In genomic region chr20:58890454-58891075, GRCh38 we compare ENCODE assay signal across 8 cellular contexts. TPM values are rescaled to one million over a fixed set of nuclear protein-coding genes. Genes with fewer than 3 reads are reported as not detected.
DNase-seq lines count a peak whose midpoint lies in the region; ATAC-seq and TF ChIP-seq lines count a peak whose summit lies in the region.

No MANE protein-coding gene starts in this region.

- H3K27me3 ChIP-seq in IMR-90 (ENCODE audit: control insufficient read depth, insufficient read depth, low read length) = peaks cover 2% of the 10 kb centered on the region; the same call in 1 of the 2 replicates
- H3K27me3 ChIP-seq in neural cell (ENCODE audit: insufficient read depth, low read depth, low read length) = no peaks in the 10 kb centered on the region

- POLR2A ChIA-PET in AG04449 (lab: Yijun Ruan, JAX) (interaction anchor here (0.6 to 1.6 kb wide), 9 partner anchors 7 to 197 kb away, joined by 3 to 13 read pairs (median 3); partner anchors contain the start of gene ATP5F1E), IMR-90 (lab: Charles Lee; ENCODE audit: unreplicated experiment) (no interaction called here)

- intact Hi-C loops in IMR-90 (cut with micrococcal nuclease) = loop anchor here (5.0 kb wide), 1 partner anchor 142 kb away; the partner anchor contains the start of gene ATP5F1E

- no peak for TF ChIP-seq CTCF in AG04449 (IDR thresholded peaks at IDR 0.05; ENCODE audit: insufficient read depth, low read length, missing control alignments)
- TF ChIP-seq CTCF in IMR-90 (conservative IDR thresholded peaks at IDR 0.05; ENCODE audit: low read depth, low read length) = no peak
- no peak for TF ChIP-seq CTCF in fibroblast of the aortic adventitia (IDR thresholded peaks at IDR 0.05; ENCODE audit: insufficient read depth, low read length)
- no peak for TF ChIP-seq CTCF in neural cell (IDR thresholded peaks at IDR 0.05; ENCODE audit: poor library complexity, severe bottlenecking)

- H2AK5ac ChIP-seq in IMR-90 (ENCODE audit: low read depth, low read length) = peak overlapping the region; percentile 71; the same call in 1 of the 2 replicates

- H4K91ac ChIP-seq in IMR-90 (ENCODE audit: insufficient read depth, low read depth, low read length) = peak overlapping the region; percentile 72

- H3K4ac ChIP-seq in IMR-90 (ENCODE audit: low read depth, low read length) = peak overlapping the region; percentile 97

- H3K9me3 ChIP-seq in IMR-90 (ENCODE audit: control insufficient read depth, insufficient read depth, low read length) = no peaks in the 10 kb centered on the region
- H3K9me3 ChIP-seq in neural cell (ENCODE audit: low read length) = no peaks in the 10 kb centered on the region

- peak overlapping the region; percentile 90 to 92 for H3K4me3 Mint-ChIP-seq in stimulated activated naive CD8-positive, alpha-beta T cell treated with anti-CD3 and anti-CD28 coated beads, Interleukin-15, amount 100 ng/mL, for 72 hours

- H3K4me3 ChIP-seq in AG04449 (ENCODE audit: low read depth, low read length) (peak overlapping the region; percentile 71), IMR-90 (ENCODE audit: insufficient read depth, low read depth, low read length) (peak overlapping the region; percentile 100), fibroblast of the aortic adventitia (ENCODE audit: low read depth, low read length) (peak overlapping the region; percentile 84), neural cell (ENCODE audit: low read length) (peak overlapping the region; percentile 78)

- dilution Hi-C loops in IMR-90 (cut with HindIII; ENCODE audit: low sequenced_read_pairs, unreplicated experiment) = no loop called here

- H3K9ac ChIP-seq in IMR-90 (ENCODE audit: low read depth, low read length) = peak overlapping the region; percentile 98
- peak overlapping the region; percentile 100 for H3K9ac ChIP-seq in neural cell (ENCODE audit: low read length)

- peak overlapping the region; percentile 30 to 89 for H4K8ac ChIP-seq in IMR-90 (ENCODE audit: low read depth in 2 of 2, low read length in 2 of 2)

- peaks cover 29% of the 10 kb centered on the region for H4K20me1 ChIP-seq in IMR-90 (ENCODE audit: insufficient read depth, low read length)
- H4K20me1 ChIP-seq in neural cell (ENCODE audit: insufficient read depth) = no peaks in the 10 kb centered on the region

- no peaks in the 10 kb centered on the region for H3K9me3 Mint-ChIP-seq in stimulated activated naive CD8-positive, alpha-beta T cell treated with anti-CD3 and anti-CD28 coated beads, Interleukin-15, amount 100 ng/mL, for 72 hours

- H3K36me3 ChIP-seq in IMR-90 (ENCODE audit: control insufficient read depth, insufficient read depth, low read length) = no peaks in the 10 kb centered on the region
- H3K36me3 ChIP-seq in neural cell (ENCODE audit: insufficient read depth, low read length) = no peaks in the 10 kb centered on the region

- H3F3A ChIP-seq in neural cell (ENCODE audit: insufficient read depth, low read length, poor library complexity, severe bottlenecking) = no peaks in the 10 kb centered on the region

- WGBS in IMR-90 (ENCODE audit: extremely low coverage in 2 of 2, insufficient read length in 1 of 2), 2 experiments = 1% methylated on average over 15 of the region's 69 CpGs; no CpG with 5 or more reads in 1 of the 2 experiments

- peak overlapping the region; percentile 82 for H3K56ac ChIP-seq in IMR-90 (ENCODE audit: extremely low read depth, insufficient read depth, low read length)

- no peaks in the 10 kb centered on the region for H3K27me3 Mint-ChIP-seq in stimulated activated naive CD8-positive, alpha-beta T cell treated with anti-CD3 and anti-CD28 coated beads, Interleukin-15, amount 100 ng/mL, for 72 hours

- H3K18ac ChIP-seq in IMR-90 (ENCODE audit: low read depth, low read length) = peak overlapping the region; percentile 86

- H2BK5ac ChIP-seq in IMR-90 (ENCODE audit: low read depth, low read length, poor library complexity, severe bottlenecking) = peak overlapping the region; percentile 75

- H2BK20ac ChIP-seq in IMR-90 (ENCODE audit: low read depth, low read length) = no peak overlapping the region; the same call in 1 of the 2 replicates

- H2AFZ ChIP-seq in IMR-90 (replicated peaks; ENCODE audit: low read length, poor library complexity) = peak overlapping the region; percentile 92
- H2AFZ ChIP-seq in neural cell (ENCODE audit: low read depth, low read length) = no peak overlapping the region

- H2BK120ac ChIP-seq in IMR-90 (ENCODE audit: low read depth, low read length) = peak overlapping the region; percentile 65; the same call in 1 of the 2 replicates

- H3K9me2 ChIP-seq in neural cell (ENCODE audit: insufficient read depth, low read length) = no peaks in the 10 kb centered on the region

- CTCF ChIA-PET in AG04449 (lab: Yijun Ruan, JAX) = interaction anchor here (1.3 kb wide), 1 partner anchor 20 kb away, joined by 4 read pairs; no protein-coding TSS in a partner anchor
- CTCF ChIA-PET in IMR-90 (lab: Yijun Ruan, JAX) = no interaction called here

- H3K79me1 ChIP-seq in IMR-90 (ENCODE audit: low read depth in 1 of 2, low read length in 2 of 2) = peaks cover 0 to 14% of the 10 kb centered on the region in 2 experiments; a peak in 2 of 4 replicates

- peak; percentile 64 for ATAC-seq in IMR-90 (ENCODE audit: low read depth)
- peak; percentile 44 for ATAC-seq in stimulated activated naive CD8-positive, alpha-beta T cell treated with anti-CD3 and anti-CD28 coated beads, Interleukin-15, amount 100 ng/mL, for 72 hours

- no peaks in the 10 kb centered on the region for H3K9me1 ChIP-seq in IMR-90 (ENCODE audit: insufficient read depth, low read length)

- H3K27ac Mint-ChIP-seq in stimulated activated naive CD8-positive, alpha-beta T cell treated with anti-CD3 and anti-CD28 coated beads, Interleukin-15, amount 100 ng/mL, for 72 hours = peak overlapping the region; percentile 96 to 99

- H2BK15ac ChIP-seq in IMR-90 (ENCODE audit: low read depth, low read length) = no peak overlapping the region

- TF ChIP-seq RAD21 in IMR-90 (IDR thresholded peaks at IDR 0.05; ENCODE audit: low read length) (no peak), neural cell (conservative IDR thresholded peaks at IDR 0.05) (peak; percentile 14)

- H3K14ac ChIP-seq in IMR-90 (replicated peaks; ENCODE audit: low read depth, low read length) = peak overlapping the region; percentile 91

- no TSS peak for BruUV-seq in IMR-90 (replicated peaks; lab: Mats Ljungman, UMichigan)

- H2AK9ac ChIP-seq in IMR-90 (replicated peaks; ENCODE audit: low read depth, low read length, poor library complexity) = peak overlapping the region; percentile 62

- peaks cover 3% of the 10 kb centered on the region for H3K4me1 ChIP-seq in IMR-90 (ENCODE audit: control insufficient read depth, insufficient read depth, low read length)

- H3K79me2 ChIP-seq in neural cell (replicated peaks; ENCODE audit: insufficient read depth, low read length) = peaks cover 31% of the 10 kb centered on the region

- peaks cover 48% of the 10 kb centered on the region for H3K4me1 Mint-ChIP-seq in stimulated activated naive CD8-positive, alpha-beta T cell treated with anti-CD3 and anti-CD28 coated beads, Interleukin-15, amount 100 ng/mL, for 72 hours

- DNase-seq in AG04449 (ENCODE audit: low read depth, low spot score) = no peak
- peak; percentile 77 for DNase-seq in IMR-90
- peak; percentile 71 for DNase-seq in RPMI8226
- DNase-seq in activated effector memory CD4-positive, alpha-beta T cell treated with anti-CD3 and anti-CD28 coated beads, Interleukin-2, amount 50 U/mL, for 16 hours = peak; percentile 87
- DNase-seq in fibroblast of the aortic adventitia (ENCODE audit: low read depth) = peak; percentile 77
- DNase-seq in stimulated activated naive CD8-positive, alpha-beta T cell treated with anti-CD3 and anti-CD28 coated beads, Interleukin-15, amount 100 ng/mL, for 72 hours = peak; percentile 70 to 73

- H3K4me2 ChIP-seq in IMR-90 (ENCODE audit: low read depth, low read length) (peak overlapping the region; percentile 92), neural cell (ENCODE audit: low read length) (peak overlapping the region; percentile 35)

- H4K5ac ChIP-seq in IMR-90 (ENCODE audit: low read depth, low read length) = peak overlapping the region; percentile 66

- H3K27ac ChIP-seq in IMR-90 (ENCODE audit: insufficient read depth, low read length) (peak overlapping the region; percentile 91), neural cell (ENCODE audit: low read length) (peak overlapping the region; percentile 80)

- TF ChIP-seq POLR2A in GM19193 (IDR thresholded peaks at IDR 0.05; ENCODE audit: extremely low read depth, insufficient read depth, insufficient read length) (peak; percentile 56), IMR-90 (IDR thresholded peaks at IDR 0.05; ENCODE audit: low read depth, low read length) (0 out of 2 replicates have a peak, but pooled peaks have one; percentile 12)

- in situ Hi-C loops in IMR-90 (cut with MboI; ENCODE audit: low sequenced_read_pairs) = no loop called here

- peak overlapping the region; percentile 98 for H3K23ac ChIP-seq in IMR-90 (ENCODE audit: low read depth, low read length)

- peak; percentile 40 for TF ChIP-seq EP300 in neural cell (conservative IDR thresholded peaks at IDR 0.05; ENCODE audit: poor library complexity, severe bottlenecking)

TF ChIP-seq in IMR-90, 13 proteins besides CTCF, POLR2A, EP300 and RAD21 (continues in another document):
- TF ChIP-seq MAZ (IDR thresholded peaks at IDR 0.05; ENCODE audit: borderline replicate concordance, low read depth, low read length) (peak; percentile 90), FOS (IDR thresholded peaks at IDR 0.05; ENCODE audit: low read depth, low read length) (no peak), MXI1 (IDR thresholded peaks at IDR 0.05; ENCODE audit: borderline replicate concordance, low read depth, low read length) (peak; percentile 7; the same call in 1 of the 2 replicates)

TF ChIP-seq in neural cell, 6 proteins besides CTCF, POLR2A, EP300 and RAD21 (continues in another document):
- peak; percentile 66 for TF ChIP-seq MXI1 (conservative IDR thresholded peaks at IDR 0.05; ENCODE audit: poor library complexity, severe bottlenecking)

RNA-seq across cellular contexts. Expression of gene GNAS, which starts 38.0 kb away (rescaled TPM):
- total RNA-seq in IMR-90 (2012; rRNA removed) (377 and 397 TPM in 2 replicates), fibroblast of the aortic adventitia (ENCODE audit: low replicate concordance) (417 and 474 TPM in 2 replicates)
- polyA plus RNA-seq in IMR-90 (2012; rRNA removed) (1,064 and 1,356 TPM in 2 replicates), neural cell (958 and 975 TPM in 2 replicates)
- 1,777 and 2,021 TPM in 2 replicates for polyA plus RNA-seq in IMR-90 (2012; cell fraction: cytosol; rRNA removed)
- polyA plus RNA-seq in IMR-90 (2012; cell fraction: nucleus; rRNA removed; ENCODE audit: low replicate concordance) = 1,041 and 1,061 TPM in 2 replicates
- polyA minus RNA-seq in neural cell = 657 and 755 TPM in 2 replicates

RNA-seq across cellular contexts. Expression of gene GNAS-AS1, which starts 39.9 kb away (rescaled TPM):
- 0.54 and 0.83 TPM in 2 replicates for total RNA-seq in IMR-90 (2012; rRNA removed)
- polyA plus RNA-seq in IMR-90 (2012; rRNA removed) = 0.60 and 0.90 TPM in 2 replicates
- 0.57 and 0.74 TPM in 2 replicates for polyA plus RNA-seq in IMR-90 (2012; cell fraction: cytosol; rRNA removed)
- 0.90 and 1.0 TPM in 2 replicates for polyA plus RNA-seq in IMR-90 (2012; cell fraction: nucleus; rRNA removed; ENCODE audit: low replicate concordance)
- total RNA-seq in fibroblast of the aortic adventitia (ENCODE audit: low replicate concordance) = 0.25 and 0.81 TPM in 2 replicates
- 0.64 TPM in 1 of 2 replicates, not detected in the other for polyA plus RNA-seq in neural cell
- 0.49 and 1.3 TPM in 2 replicates for polyA minus RNA-seq in neural cell
